Comparison of ENCODE assay signal across 8 cellular contexts in the genomic region with DNA sequence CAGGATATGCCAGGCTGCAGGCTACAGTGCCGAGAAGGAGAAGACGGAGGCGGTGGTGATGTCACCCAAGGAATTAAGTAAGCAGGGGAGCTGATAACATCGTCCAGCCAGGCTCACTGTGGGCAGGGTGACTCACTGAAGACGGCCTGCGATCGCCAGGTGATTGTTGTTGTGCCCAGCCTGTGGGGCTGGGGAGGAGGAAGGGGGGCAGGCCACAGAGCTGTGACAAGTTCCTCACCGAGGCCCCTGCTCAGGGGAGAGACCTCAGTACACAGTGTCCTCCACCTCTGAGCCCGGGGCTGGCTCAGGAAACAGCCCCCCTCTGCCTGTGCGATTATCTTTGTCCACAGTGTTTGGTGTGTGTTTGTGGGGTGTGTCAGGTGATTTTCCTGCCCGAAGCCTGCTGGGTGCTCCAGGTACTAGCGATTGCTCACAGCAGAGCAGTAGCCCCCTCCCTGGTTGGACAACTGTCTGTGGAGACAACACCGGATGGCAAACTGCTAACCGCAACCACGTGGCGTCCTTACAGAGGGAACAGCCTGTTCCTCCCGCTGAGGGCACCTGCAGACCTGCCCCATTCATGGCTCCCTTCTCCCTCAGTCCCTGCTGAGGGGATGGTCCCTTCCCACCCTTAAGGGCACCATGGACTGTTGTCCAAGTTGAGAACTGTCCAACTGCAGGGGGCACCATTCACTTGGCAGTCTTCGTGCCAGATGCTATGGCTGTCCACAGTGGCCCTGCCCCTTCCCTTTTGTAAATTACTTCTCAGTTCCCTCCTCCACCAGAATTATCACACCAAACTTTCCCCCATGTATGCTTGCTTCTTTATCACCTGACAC.
DNase-seq lines count a peak whose midpoint lies in the region; ATAC-seq and TF ChIP-seq lines count a peak whose summit lies in the region.

No MANE protein-coding gene starts in this region.

- peak; percentile 46 for DNase-seq in HS-5 (ENCODE audit: low read depth)
- peak; percentile 81 for DNase-seq in right atrium auricular region (ENCODE audit: low spot score)
- DNase-seq in NCI-H2171 treated with DMSO at 0.1 percent for 48 hours (lab: John Stamatoyannopoulos, UW) = no peak

- no peaks in the 10 kb centered on the region for H3K9me3 Mint-ChIP-seq in T-helper 1 cell treated with Interleukin-12 subunit alpha and Interleukin-12 subunit beta and Interleukin-4 antibody, amounts not matched to agents 30 μg/mL and 1 μg/mL, for 36 hours

- no peaks in the 10 kb centered on the region for H3K27me3 ChIP-seq in right atrium auricular region

- peak overlapping the region; percentile 68 for H3K4me3 Mint-ChIP-seq in T-helper 1 cell treated with Interleukin-12 subunit alpha and Interleukin-12 subunit beta and Interleukin-4 antibody, amounts not matched to agents 30 μg/mL and 1 μg/mL, for 36 hours

- no peak overlapping the region for H3K27ac ChIP-seq in 22Rv1
- peak overlapping the region; percentile 48 for H3K27ac ChIP-seq in adipose tissue (ENCODE audit: low read depth, low read length)
- peak overlapping the region; percentile 39 to 69 for H3K27ac ChIP-seq in right atrium auricular region
- peak overlapping the region; percentile 24 to 93 (median 84) for H3K27ac ChIP-seq in skin epidermis

- peaks cover 78% of the 10 kb centered on the region for H3K4me1 Mint-ChIP-seq in T-helper 1 cell treated with Interleukin-12 subunit alpha and Interleukin-12 subunit beta and Interleukin-4 antibody, amounts not matched to agents 30 μg/mL and 1 μg/mL, for 36 hours (ENCODE audit: low read depth)

- H3K4me3 ChIP-seq in right atrium auricular region = no peak overlapping the region
- H3K4me3 ChIP-seq in skin epidermis = no peak overlapping the region

- H3K27me3 Mint-ChIP-seq in T-helper 1 cell treated with Interleukin-12 subunit alpha and Interleukin-12 subunit beta and Interleukin-4 antibody, amounts not matched to agents 30 μg/mL and 1 μg/mL, for 36 hours (ENCODE audit: low read depth) = no peaks in the 10 kb centered on the region

- peaks cover 0 to 58% of the 10 kb centered on the region in 2 donors for H3K4me1 ChIP-seq in right atrium auricular region

- peak; percentile 49 for ATAC-seq in GM18861 (IDR thresholded peaks at IDR 0.05; ENCODE audit: unreplicated experiment)

- no peaks in the 10 kb centered on the region for H3K9me3 ChIP-seq in right atrium auricular region

- TF ChIP-seq CTCF in 22Rv1 (IDR thresholded peaks at IDR 0.05) = peak; percentile 21; the same call in 1 of the 2 replicates
- TF ChIP-seq CTCF in right atrium auricular region (IDR thresholded peaks at IDR 0.05) = peak in 1 of 2 donors; percentile 55

- WGBS in adipose tissue, 3 donors = 30 to 47% (median 32%) methylated on average over 18 of the region's 18 CpGs

- H3K27ac Mint-ChIP-seq in T-helper 1 cell treated with Interleukin-12 subunit alpha and Interleukin-12 subunit beta and Interleukin-4 antibody, amounts not matched to agents 30 μg/mL and 1 μg/mL, for 36 hours = peak overlapping the region; percentile 97

- H3K36me3 Mint-ChIP-seq in T-helper 1 cell treated with Interleukin-12 subunit alpha and Interleukin-12 subunit beta and Interleukin-4 antibody, amounts not matched to agents 30 μg/mL and 1 μg/mL, for 36 hours (ENCODE audit: low read depth) = peaks cover 14% of the 10 kb centered on the region

- H3K36me3 ChIP-seq in right atrium auricular region = no peaks in the 10 kb centered on the region
